Comparison of ENCODE assay signal across 1 cellular context in the genomic region with DNA sequence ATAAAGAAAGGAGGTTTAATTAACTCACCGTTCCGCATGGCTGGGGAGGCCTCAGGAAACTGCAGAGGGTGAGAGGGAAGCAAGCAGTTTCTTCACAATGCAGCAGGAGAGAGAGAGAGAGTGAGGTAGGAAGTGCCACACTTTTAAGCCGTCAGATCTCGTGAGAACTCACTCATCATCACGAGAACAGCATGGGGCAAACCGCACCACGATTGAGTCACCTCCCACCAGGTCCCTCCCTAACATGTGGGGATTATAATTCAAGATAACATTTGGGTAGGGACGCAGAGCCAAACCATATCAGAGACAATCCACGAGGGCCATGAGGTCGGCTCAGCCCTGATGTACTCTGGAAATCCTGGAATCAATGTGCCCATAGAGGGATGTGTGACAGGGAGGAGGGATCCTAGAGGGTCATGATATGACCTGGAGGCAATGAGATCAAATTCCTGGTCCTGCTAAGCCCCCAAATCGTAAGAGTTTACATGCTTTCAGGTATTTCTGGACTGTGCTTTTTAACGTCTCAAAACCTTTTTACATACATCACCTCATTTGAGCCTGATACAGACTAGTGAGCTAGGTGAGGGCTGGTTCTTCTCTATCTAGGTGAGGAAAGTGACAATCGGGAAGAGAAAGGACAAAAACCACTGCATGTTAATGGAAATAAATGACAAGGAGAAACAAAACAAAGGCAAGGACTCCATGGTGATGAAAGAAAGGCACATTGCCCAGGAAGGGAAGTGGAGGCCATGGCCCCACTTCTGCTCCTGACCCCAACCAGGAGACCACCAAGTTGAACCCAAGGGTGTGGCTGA.
A peak's percentile ranks its signal among the peaks of the same experiment; 100 is the strongest.
TF ChIP-seq lines count a peak whose summit lies in the region.

No MANE protein-coding gene starts in this region.

TF ChIP-seq in K562, 482 proteins besides CTCF, POLR2A, EP300 and RAD21 (continued from another document and continues in another):
- TF ChIP-seq, protein P1, sequence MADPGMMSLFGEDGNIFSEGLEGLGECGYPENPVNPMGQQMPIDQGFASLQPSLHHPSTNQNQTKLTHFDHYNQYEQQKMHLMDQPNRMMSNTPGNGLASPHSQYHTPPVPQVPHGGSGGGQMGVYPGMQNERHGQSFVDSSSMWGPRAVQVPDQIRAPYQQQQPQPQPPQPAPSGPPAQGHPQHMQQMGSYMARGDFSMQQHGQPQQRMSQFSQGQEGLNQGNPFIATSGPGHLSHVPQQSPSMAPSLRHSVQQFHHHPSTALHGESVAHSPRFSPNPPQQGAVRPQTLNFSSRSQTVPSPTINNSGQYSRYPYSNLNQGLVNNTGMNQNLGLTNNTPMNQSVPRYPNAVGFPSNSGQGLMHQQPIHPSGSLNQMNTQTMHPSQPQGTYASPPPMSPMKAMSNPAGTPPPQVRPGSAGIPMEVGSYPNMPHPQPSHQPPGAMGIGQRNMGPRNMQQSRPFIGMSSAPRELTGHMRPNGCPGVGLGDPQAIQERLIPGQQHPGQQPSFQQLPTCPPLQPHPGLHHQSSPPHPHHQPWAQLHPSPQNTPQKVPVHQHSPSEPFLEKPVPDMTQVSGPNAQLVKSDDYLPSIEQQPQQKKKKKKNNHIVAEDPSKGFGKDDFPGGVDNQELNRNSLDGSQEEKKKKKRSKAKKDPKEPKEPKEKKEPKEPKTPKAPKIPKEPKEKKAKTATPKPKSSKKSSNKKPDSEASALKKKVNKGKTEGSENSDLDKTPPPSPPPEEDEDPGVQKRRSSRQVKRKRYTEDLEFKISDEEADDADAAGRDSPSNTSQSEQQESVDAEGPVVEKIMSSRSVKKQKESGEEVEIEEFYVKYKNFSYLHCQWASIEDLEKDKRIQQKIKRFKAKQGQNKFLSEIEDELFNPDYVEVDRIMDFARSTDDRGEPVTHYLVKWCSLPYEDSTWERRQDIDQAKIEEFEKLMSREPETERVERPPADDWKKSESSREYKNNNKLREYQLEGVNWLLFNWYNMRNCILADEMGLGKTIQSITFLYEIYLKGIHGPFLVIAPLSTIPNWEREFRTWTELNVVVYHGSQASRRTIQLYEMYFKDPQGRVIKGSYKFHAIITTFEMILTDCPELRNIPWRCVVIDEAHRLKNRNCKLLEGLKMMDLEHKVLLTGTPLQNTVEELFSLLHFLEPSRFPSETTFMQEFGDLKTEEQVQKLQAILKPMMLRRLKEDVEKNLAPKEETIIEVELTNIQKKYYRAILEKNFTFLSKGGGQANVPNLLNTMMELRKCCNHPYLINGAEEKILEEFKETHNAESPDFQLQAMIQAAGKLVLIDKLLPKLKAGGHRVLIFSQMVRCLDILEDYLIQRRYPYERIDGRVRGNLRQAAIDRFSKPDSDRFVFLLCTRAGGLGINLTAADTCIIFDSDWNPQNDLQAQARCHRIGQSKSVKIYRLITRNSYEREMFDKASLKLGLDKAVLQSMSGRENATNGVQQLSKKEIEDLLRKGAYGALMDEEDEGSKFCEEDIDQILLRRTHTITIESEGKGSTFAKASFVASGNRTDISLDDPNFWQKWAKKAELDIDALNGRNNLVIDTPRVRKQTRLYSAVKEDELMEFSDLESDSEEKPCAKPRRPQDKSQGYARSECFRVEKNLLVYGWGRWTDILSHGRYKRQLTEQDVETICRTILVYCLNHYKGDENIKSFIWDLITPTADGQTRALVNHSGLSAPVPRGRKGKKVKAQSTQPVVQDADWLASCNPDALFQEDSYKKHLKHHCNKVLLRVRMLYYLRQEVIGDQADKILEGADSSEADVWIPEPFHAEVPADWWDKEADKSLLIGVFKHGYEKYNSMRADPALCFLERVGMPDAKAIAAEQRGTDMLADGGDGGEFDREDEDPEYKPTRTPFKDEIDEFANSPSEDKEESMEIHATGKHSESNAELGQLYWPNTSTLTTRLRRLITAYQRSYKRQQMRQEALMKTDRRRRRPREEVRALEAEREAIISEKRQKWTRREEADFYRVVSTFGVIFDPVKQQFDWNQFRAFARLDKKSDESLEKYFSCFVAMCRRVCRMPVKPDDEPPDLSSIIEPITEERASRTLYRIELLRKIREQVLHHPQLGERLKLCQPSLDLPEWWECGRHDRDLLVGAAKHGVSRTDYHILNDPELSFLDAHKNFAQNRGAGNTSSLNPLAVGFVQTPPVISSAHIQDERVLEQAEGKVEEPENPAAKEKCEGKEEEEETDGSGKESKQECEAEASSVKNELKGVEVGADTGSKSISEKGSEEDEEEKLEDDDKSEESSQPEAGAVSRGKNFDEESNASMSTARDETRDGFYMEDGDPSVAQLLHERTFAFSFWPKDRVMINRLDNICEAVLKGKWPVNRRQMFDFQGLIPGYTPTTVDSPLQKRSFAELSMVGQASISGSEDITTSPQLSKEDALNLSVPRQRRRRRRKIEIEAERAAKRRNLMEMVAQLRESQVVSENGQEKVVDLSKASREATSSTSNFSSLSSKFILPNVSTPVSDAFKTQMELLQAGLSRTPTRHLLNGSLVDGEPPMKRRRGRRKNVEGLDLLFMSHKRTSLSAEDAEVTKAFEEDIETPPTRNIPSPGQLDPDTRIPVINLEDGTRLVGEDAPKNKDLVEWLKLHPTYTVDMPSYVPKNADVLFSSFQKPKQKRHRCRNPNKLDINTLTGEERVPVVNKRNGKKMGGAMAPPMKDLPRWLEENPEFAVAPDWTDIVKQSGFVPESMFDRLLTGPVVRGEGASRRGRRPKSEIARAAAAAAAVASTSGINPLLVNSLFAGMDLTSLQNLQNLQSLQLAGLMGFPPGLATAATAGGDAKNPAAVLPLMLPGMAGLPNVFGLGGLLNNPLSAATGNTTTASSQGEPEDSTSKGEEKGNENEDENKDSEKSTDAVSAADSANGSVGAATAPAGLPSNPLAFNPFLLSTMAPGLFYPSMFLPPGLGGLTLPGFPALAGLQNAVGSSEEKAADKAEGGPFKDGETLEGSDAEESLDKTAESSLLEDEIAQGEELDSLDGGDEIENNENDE (IDR thresholded peaks at IDR 0.05; ENCODE audit: low read depth, low read length), result no peak
- TF ChIP-seq ZNF143 (CRISPR knock-in tag; IDR thresholded peaks at IDR 0.05) (no peak), NR2C2 (CRISPR knock-in tag; IDR thresholded peaks at IDR 0.05) (no peak), NR2C2 (tag; IDR thresholded peaks at IDR 0.05) (peak; percentile 37; the same call in 1 of the 2 replicates), TRIM28 (IDR thresholded peaks at IDR 0.05) (no peak), STAT5B (CRISPR knock-in tag; IDR thresholded peaks at IDR 0.05) (no peak), GTF2A2 (tag; IDR thresholded peaks at IDR 0.05) (peak; percentile 78), ZNF217 (CRISPR knock-in tag; IDR thresholded peaks at IDR 0.05) (no peak), ZBED1 (IDR thresholded peaks at IDR 0.05) (peak; percentile 63; the same call in 1 of the 2 replicates), XRCC5 (IDR thresholded peaks at IDR 0.05; ENCODE audit: low read depth, low read length) (no peak), ZNF445 (CRISPR knock-in tag; IDR thresholded peaks at IDR 0.05; ENCODE audit: low read depth) (no peak), SMARCA4 (IDR thresholded peaks at IDR 0.05) (peak; percentile 95), NCOA1 (IDR thresholded peaks at IDR 0.05; ENCODE audit: low read depth) (peak; percentile 75), HNRNPLL (IDR thresholded peaks at IDR 0.05; ENCODE audit: low read depth, low read length, poor library complexity, severe bottlenecking) (no peak), GABPA (tag; conservative IDR thresholded peaks at IDR 0.05; ENCODE audit: low read depth) (no peak), KLF13 (tag; IDR thresholded peaks at IDR 0.05; ENCODE audit: borderline replicate concordance, low read depth) (no peak), ZNF644 (tag; IDR thresholded peaks at IDR 0.05; ENCODE audit: low read depth) (peak; percentile 51; the same call in 1 of the 2 replicates), SP1 (CRISPR knock-in tag; IDR thresholded peaks at IDR 0.05) (peak; percentile 76), RBBP5 (IDR thresholded peaks at IDR 0.05; ENCODE audit: borderline replicate concordance, insufficient read depth, low read length, poor library complexity, severe bottlenecking) (peak; percentile 40), ZNF431 (CRISPR knock-in tag; IDR thresholded peaks at IDR 0.05) (peak; percentile 5; the same call in 1 of the 2 replicates), CBFA2T2 (conservative IDR thresholded peaks at IDR 0.05) (peak; percentile 94), SOX6 (IDR thresholded peaks at IDR 0.05) (peak; percentile 91), MAZ (CRISPR knock-in tag; conservative IDR thresholded peaks at IDR 0.05 in 1 of 2, IDR thresholded peaks at IDR 0.05 in 1 of 2) (peak in 1 of 2 experiments; percentile 63; a peak in 2 of 4 replicates), CBX3 (IDR thresholded peaks at IDR 0.05; ENCODE audit: borderline replicate concordance in 1 of 2, low read length in 2 of 2) (peak in 1 of 2 experiments; percentile 89; a peak in 2 of 3 replicates), RFX7 (CRISPR knock-in tag; IDR thresholded peaks at IDR 0.05) (no peak), ATF7 (IDR thresholded peaks at IDR 0.05) (peak; percentile 90), JUNB (CRISPR knock-in tag; conservative IDR thresholded peaks at IDR 0.05) (no peak), KDM1A (IDR thresholded peaks at IDR 0.05) (peak; percentile 94 to 95), NCOR1 (IDR thresholded peaks at IDR 0.05) (peak; percentile 94), GATAD2A (IDR thresholded peaks at IDR 0.05) (peak; percentile 53; the same call in 1 of the 2 replicates), HDAC1 (IDR thresholded peaks at IDR 0.05) (peak in 1 of 2 experiments; percentile 89; a peak in 2 of 4 replicates)
- TF ChIP-seq, protein P2, sequence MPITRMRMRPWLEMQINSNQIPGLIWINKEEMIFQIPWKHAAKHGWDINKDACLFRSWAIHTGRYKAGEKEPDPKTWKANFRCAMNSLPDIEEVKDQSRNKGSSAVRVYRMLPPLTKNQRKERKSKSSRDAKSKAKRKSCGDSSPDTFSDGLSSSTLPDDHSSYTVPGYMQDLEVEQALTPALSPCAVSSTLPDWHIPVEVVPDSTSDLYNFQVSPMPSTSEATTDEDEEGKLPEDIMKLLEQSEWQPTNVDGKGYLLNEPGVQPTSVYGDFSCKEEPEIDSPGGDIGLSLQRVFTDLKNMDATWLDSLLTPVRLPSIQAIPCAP (CRISPR knock-in tag; IDR thresholded peaks at IDR 0.05; ENCODE audit: borderline replicate concordance), result no peak; the same call in 1 of the 2 replicates
- TF ChIP-seq, protein P3, sequence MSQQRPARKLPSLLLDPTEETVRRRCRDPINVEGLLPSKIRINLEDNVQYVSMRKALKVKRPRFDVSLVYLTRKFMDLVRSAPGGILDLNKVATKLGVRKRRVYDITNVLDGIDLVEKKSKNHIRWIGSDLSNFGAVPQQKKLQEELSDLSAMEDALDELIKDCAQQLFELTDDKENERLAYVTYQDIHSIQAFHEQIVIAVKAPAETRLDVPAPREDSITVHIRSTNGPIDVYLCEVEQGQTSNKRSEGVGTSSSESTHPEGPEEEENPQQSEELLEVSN (IDR thresholded peaks at IDR 0.05; ENCODE audit: borderline replicate concordance in 1 of 2, extremely low read depth in 1 of 2, insufficient read depth in 1 of 2, insufficient read length in 1 of 2, low read depth in 1 of 2, low read length in 1 of 2, poor library complexity in 1 of 2, severe bottlenecking in 1 of 2), result peak; percentile 48 to 74
- TF ChIP-seq, protein P4, sequence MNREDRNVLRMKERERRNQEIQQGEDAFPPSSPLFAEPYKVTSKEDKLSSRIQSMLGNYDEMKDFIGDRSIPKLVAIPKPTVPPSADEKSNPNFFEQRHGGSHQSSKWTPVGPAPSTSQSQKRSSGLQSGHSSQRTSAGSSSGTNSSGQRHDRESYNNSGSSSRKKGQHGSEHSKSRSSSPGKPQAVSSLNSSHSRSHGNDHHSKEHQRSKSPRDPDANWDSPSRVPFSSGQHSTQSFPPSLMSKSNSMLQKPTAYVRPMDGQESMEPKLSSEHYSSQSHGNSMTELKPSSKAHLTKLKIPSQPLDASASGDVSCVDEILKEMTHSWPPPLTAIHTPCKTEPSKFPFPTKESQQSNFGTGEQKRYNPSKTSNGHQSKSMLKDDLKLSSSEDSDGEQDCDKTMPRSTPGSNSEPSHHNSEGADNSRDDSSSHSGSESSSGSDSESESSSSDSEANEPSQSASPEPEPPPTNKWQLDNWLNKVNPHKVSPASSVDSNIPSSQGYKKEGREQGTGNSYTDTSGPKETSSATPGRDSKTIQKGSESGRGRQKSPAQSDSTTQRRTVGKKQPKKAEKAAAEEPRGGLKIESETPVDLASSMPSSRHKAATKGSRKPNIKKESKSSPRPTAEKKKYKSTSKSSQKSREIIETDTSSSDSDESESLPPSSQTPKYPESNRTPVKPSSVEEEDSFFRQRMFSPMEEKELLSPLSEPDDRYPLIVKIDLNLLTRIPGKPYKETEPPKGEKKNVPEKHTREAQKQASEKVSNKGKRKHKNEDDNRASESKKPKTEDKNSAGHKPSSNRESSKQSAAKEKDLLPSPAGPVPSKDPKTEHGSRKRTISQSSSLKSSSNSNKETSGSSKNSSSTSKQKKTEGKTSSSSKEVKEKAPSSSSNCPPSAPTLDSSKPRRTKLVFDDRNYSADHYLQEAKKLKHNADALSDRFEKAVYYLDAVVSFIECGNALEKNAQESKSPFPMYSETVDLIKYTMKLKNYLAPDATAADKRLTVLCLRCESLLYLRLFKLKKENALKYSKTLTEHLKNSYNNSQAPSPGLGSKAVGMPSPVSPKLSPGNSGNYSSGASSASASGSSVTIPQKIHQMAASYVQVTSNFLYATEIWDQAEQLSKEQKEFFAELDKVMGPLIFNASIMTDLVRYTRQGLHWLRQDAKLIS (CRISPR knock-in tag; IDR thresholded peaks at IDR 0.05), result no peak
- TF ChIP-seq, protein P5, sequence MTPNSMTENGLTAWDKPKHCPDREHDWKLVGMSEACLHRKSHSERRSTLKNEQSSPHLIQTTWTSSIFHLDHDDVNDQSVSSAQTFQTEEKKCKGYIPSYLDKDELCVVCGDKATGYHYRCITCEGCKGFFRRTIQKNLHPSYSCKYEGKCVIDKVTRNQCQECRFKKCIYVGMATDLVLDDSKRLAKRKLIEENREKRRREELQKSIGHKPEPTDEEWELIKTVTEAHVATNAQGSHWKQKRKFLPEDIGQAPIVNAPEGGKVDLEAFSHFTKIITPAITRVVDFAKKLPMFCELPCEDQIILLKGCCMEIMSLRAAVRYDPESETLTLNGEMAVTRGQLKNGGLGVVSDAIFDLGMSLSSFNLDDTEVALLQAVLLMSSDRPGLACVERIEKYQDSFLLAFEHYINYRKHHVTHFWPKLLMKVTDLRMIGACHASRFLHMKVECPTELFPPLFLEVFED (CRISPR knock-in tag; conservative IDR thresholded peaks at IDR 0.05), result peak; percentile 64; the same call in 1 of the 2 replicates
- TF ChIP-seq, protein P6, sequence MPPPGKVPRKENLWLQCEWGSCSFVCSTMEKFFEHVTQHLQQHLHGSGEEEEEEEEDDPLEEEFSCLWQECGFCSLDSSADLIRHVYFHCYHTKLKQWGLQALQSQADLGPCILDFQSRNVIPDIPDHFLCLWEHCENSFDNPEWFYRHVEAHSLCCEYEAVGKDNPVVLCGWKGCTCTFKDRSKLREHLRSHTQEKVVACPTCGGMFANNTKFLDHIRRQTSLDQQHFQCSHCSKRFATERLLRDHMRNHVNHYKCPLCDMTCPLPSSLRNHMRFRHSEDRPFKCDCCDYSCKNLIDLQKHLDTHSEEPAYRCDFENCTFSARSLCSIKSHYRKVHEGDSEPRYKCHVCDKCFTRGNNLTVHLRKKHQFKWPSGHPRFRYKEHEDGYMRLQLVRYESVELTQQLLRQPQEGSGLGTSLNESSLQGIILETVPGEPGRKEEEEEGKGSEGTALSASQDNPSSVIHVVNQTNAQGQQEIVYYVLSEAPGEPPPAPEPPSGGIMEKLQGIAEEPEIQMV (tag; conservative IDR thresholded peaks at IDR 0.05; ENCODE audit: low read depth), result no peak
